ENCODE assay signal across 30 cellular contexts in genomic region chr12:34349673-34349961, GRCh38.
"Had no signal": no experiment of that assay in that cellular context is flagged by ENCODE, and none has a peak within 500 bp of the region (broad histone marks: within the 10 kb centered on the region; RNA-seq: fewer than 3 reads in every experiment).

No MANE protein-coding gene starts in this region.

- H3K36me3 ChIP-seq: esophagus squamous epithelium, heart right ventricle, left lung, stomach, thyroid gland, vagina had no signal

- H3K9me3 ChIP-seq: thyroid gland had no signal

- H3K27ac Mint-ChIP-seq: effector memory CD8-positive, alpha-beta T cell; mesothelial cell of epicardium; natural killer cell treated with Interleukin-12 subunit alpha and Interleukin-12 subunit beta and Interleukin-15 and Interleukin-18, amount 100 ng/mL, for 72 hours; progenitor cell of endocrine pancreas had no signal

- H3K27ac ChIP-seq: esophagus squamous epithelium, heart right ventricle, left lung, parathyroid adenoma, stomach, thyroid gland, vagina had no signal

- H2AFZ ChIP-seq: parathyroid adenoma had no signal

- H3K9me3 Mint-ChIP-seq: mesothelial cell of epicardium; natural killer cell treated with Interleukin-12 subunit alpha and Interleukin-12 subunit beta and Interleukin-15 and Interleukin-18, amount 100 ng/mL, for 72 hours; neural crest cell had no signal

- H3K27me3 ChIP-seq: thyroid gland, vagina had no signal

- H3K4me3 Mint-ChIP-seq: effector memory CD8-positive, alpha-beta T cell; mesothelial cell of epicardium; natural killer cell treated with Interleukin-12 subunit alpha and Interleukin-12 subunit beta and Interleukin-15 and Interleukin-18, amount 100 ng/mL, for 72 hours; neural crest cell had no signal

- H3K79me2 ChIP-seq: parathyroid adenoma had no signal

- H3K4me2 ChIP-seq: smooth muscle cell had no signal

- H3K4me1 ChIP-seq: esophagus squamous epithelium, heart right ventricle, left lung, parathyroid adenoma, stomach, thyroid gland, vagina had no signal

- H3K4me3 ChIP-seq: esophagus squamous epithelium, heart right ventricle, left lung, mucosa of descending colon, smooth muscle cell, stomach, thyroid gland, vagina had no signal

- ATAC-seq: effector memory CD8-positive, alpha-beta T cell; heart right ventricle; left cardiac atrium; left lung; mucosa of descending colon; natural killer cell treated with Interleukin-12 subunit alpha and Interleukin-12 subunit beta and Interleukin-15 and Interleukin-18, amount 100 ng/mL, for 72 hours; sciatic nerve had no signal

- H3K27me3 Mint-ChIP-seq: effector memory CD8-positive, alpha-beta T cell; naive B cell; natural killer cell treated with Interleukin-12 subunit alpha and Interleukin-12 subunit beta and Interleukin-15 and Interleukin-18, amount 100 ng/mL, for 72 hours; progenitor cell of endocrine pancreas had no signal

- FAIRE-seq: endometrium, islet of Langerhans had no signal

- H3K36me3 Mint-ChIP-seq: mesothelial cell of epicardium; naive B cell; natural killer cell treated with Interleukin-12 subunit alpha and Interleukin-12 subunit beta and Interleukin-15 and Interleukin-18, amount 100 ng/mL, for 72 hours had no signal

- H3K9ac ChIP-seq: parathyroid adenoma had no signal

- H3K4me1 Mint-ChIP-seq: mesothelial cell of epicardium, naive B cell, neural crest cell had no signal

- DNase-seq: effector memory CD8-positive, alpha-beta T cell; erythroblast; esophagus squamous epithelium; foreskin melanocyte; glutamatergic neuron; heart right ventricle; hippocampal formation; left cardiac atrium; left lung; mesenchymal stem cell; mucosa of descending colon; naive B cell; stimulated activated CD4-positive, alpha-beta T cell treated with anti-CD3 and anti-CD28 coated beads, Interleukin-12 subunit alpha, Interleukin-12 subunit beta, amount 100 ng/mL, for 4 hours; stimulated activated CD4-positive, alpha-beta T cell treated with anti-CD3 and anti-CD28 coated beads, Interleukin-1b, Interleukin-23, amount 100 ng/mL, for 48 hours; stimulated activated CD4-positive, alpha-beta T cell treated with anti-CD3 and anti-CD28 coated beads, Interleukin-4, amount 100 ng/mL, for 1 hour; stimulated activated CD8-positive, alpha-beta memory T cell treated with anti-CD3 and anti-CD28 coated beads, Interleukin-4, amount 100 ng/mL, for 48 hours; stimulated activated naive CD4-positive, alpha-beta T cell treated with Interleukin-2 at 50 U/mL for 16 hours; stomach; thyroid gland; trophoblast cell had no signal
